Comparison of ENCODE assay signal across 1 cellular context in the genomic region with DNA sequence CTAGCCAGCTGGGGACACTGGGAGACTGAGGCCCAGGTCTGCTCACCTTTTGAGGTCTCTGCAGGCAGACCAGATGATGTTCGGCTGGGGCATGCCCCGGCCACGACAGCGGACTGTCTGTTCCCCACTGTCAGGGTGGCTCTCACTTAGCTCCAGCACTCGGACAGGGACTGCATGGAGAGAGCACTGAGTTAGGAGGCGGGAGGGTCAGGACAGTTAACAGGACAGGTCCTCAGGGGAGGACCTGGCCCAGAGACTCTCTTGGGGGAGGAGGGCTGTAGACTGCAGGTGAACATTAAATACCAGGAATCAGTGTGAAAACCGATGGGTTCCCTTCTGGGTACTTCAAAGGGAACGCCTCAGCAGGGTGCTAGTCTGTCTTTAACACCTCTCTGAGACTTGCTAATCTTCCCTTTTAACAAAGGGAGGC.
TF ChIP-seq lines count a peak whose summit lies in the region.

No MANE protein-coding gene starts in this region.

TF ChIP-seq in HepG2, 621 proteins besides CTCF, POLR2A, EP300 and RAD21:
- TF ChIP-seq DR1 (CRISPR knock-in tag; IDR thresholded peaks at IDR 0.05) (0 out of 2 replicates have a peak, but pooled peaks have one; percentile 23), ZNF629 (CRISPR knock-in tag; conservative IDR thresholded peaks at IDR 0.05) (no peak), SRF (IDR thresholded peaks at IDR 0.05; ENCODE audit: low read depth, low read length) (no peak), ZNF276 (CRISPR knock-in tag; IDR thresholded peaks at IDR 0.05; ENCODE audit: low read depth) (0 out of 2 replicates have a peak, but pooled peaks have one; percentile 44), ZNF263 (CRISPR knock-in tag; IDR thresholded peaks at IDR 0.05) (peak; percentile 58)
